In the genomic region with DNA sequence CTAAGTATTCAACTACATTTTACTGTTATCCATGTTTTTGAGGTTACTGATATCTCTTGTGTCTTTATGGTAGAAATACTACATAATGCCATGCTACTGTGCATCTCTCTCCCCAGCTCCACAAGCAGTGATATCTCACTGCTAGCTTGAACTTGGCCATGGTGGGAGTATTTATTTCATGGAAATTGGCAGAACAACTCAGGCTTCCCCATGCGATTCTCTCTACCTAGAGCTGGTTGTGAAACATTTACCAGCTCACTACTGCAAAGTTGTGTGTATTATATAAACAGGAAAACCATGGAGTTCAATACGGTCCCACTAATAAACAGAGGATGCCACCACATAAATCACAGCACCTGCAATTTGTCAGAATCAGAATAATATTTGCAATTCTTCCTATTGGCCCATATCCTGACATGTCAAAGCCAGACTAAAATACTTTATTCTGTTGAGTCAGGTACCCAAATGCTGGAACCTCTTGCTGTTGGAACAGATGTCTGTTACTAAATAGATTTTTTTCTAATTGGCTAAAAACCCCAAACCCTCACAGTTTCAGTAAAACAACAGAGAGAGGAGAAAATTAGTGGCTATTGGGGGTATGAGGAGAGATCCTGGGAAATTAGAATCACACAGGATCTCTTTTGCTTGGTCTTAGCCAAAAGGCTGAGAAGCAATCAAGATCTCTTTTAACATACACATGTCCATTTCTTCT, we compare ENCODE assay signal across 25 cellular contexts.
"Had no signal": no experiment of that assay in that cellular context is flagged by ENCODE, and none has a peak within 500 bp of the region (broad histone marks: within the 10 kb centered on the region; RNA-seq: fewer than 3 reads in every experiment).

No MANE protein-coding gene starts in this region.

- H3K9me3 ChIP-seq: esophagus muscularis mucosa, heart right ventricle, lower lobe of right lung, neutrophil, prostate gland, right atrium auricular region, stomach, thyroid gland, vagina had no signal

- ATAC-seq: natural killer cell, sciatic nerve had no signal

- H3K4me1 ChIP-seq: esophagus muscularis mucosa, lower lobe of right lung, parathyroid adenoma, prostate gland, right atrium auricular region, stomach, thyroid gland, vagina had no signal

- H3K4me1 Mint-ChIP-seq: natural killer cell, neural crest cell had no signal

- H3K36me3 Mint-ChIP-seq: natural killer cell had no signal

- DNase-seq: effector CD4-positive, alpha-beta T cell; foreskin melanocyte; glutamatergic neuron; heart right ventricle; hippocampal formation; left ventricle myocardium superior; lower lobe of right lung; natural killer cell; stimulated activated CD4-positive, alpha-beta T cell treated with anti-CD3 and anti-CD28 coated beads, Interleukin-12 subunit alpha, Interleukin-12 subunit beta, amount 100 ng/mL, for 4 hours; stimulated activated CD4-positive, alpha-beta T cell treated with anti-CD3 and anti-CD28 coated beads, Interleukin-1b, Interleukin-23, amount 100 ng/mL, for 48 hours; stimulated activated CD4-positive, alpha-beta T cell treated with anti-CD3 and anti-CD28 coated beads, Interleukin-4, amount 100 ng/mL, for 1 hour; stimulated activated CD8-positive, alpha-beta memory T cell treated with anti-CD3 and anti-CD28 coated beads, Interleukin-4, amount 100 ng/mL, for 48 hours; stimulated activated naive CD4-positive, alpha-beta T cell treated with Interleukin-2 at 50 U/mL for 16 hours; stomach; thyroid gland had no signal

- H3K27ac Mint-ChIP-seq: natural killer cell had no signal

- H3K9me3 Mint-ChIP-seq: neural crest cell had no signal

- H3K36me3 ChIP-seq: esophagus muscularis mucosa, heart right ventricle, lower lobe of right lung, neutrophil, prostate gland, right atrium auricular region, stomach, thyroid gland, vagina had no signal

- H3K27me3 ChIP-seq: dorsolateral prefrontal cortex, esophagus muscularis mucosa, heart right ventricle, neutrophil, right atrium auricular region, stomach, thyroid gland, vagina had no signal

- H3K27ac ChIP-seq: esophagus muscularis mucosa, heart right ventricle, lower lobe of right lung, neutrophil, parathyroid adenoma, prostate gland, right atrium auricular region, stomach, thyroid gland, vagina had no signal

- H3K4me3 ChIP-seq: dorsolateral prefrontal cortex, esophagus muscularis mucosa, heart right ventricle, lower lobe of right lung, prostate gland, right atrium auricular region, smooth muscle cell, stomach, thyroid gland, vagina had no signal

- H3K4me3 Mint-ChIP-seq: natural killer cell, neural crest cell had no signal
